In genomic region chr4:82044141-82044993, GRCh38 we compare ENCODE assay signal across 8 cellular contexts.
DNase-seq lines count a peak whose midpoint lies in the region; ATAC-seq and TF ChIP-seq lines count a peak whose summit lies in the region.

No MANE protein-coding gene starts in this region.

- H3K4me3 Mint-ChIP-seq in activated B cell treated with CpG ODN at 0.5 μM for 24 hours: no peak overlapping the region
- H3K4me3 Mint-ChIP-seq in neural crest cell: peak overlapping the region; percentile 60

- H3K9me3 Mint-ChIP-seq in activated B cell treated with CpG ODN at 0.5 μM for 24 hours (no peaks in the 10 kb centered on the region), neural crest cell (no peaks in the 10 kb centered on the region)

- H3K36me3 Mint-ChIP-seq in activated B cell treated with CpG ODN at 0.5 μM for 24 hours (ENCODE audit: low read depth) (no peaks in the 10 kb centered on the region), neural crest cell (ENCODE audit: low read depth) (no peaks in the 10 kb centered on the region)

- POLR2A ChIA-PET in activated B cell treated with CpG ODN at 0.5 μM for 24 hours (lab: Charles Lee): no interaction called here

- peaks cover 44% of the 10 kb centered on the region for H3K27me3 Mint-ChIP-seq in activated B cell treated with CpG ODN at 0.5 μM for 24 hours
- peaks cover 81% of the 10 kb centered on the region for H3K27me3 Mint-ChIP-seq in neural crest cell (ENCODE audit: low read depth)

- peak; percentile 22 for DNase-seq in EL
- DNase-seq in NCI-H1048 (lab: John Stamatoyannopoulos, UW): peak; percentile 34
- peak; percentile 15 for DNase-seq in activated B cell treated with CpG ODN at 0.5 μM for 24 hours
- DNase-seq in foreskin fibroblast: peak; percentile 2 to 45
- DNase-seq in neural crest cell (ENCODE audit: low read depth, low spot score): peak; percentile 64
- DNase-seq in RPMI8226: no peak
- DNase-seq in activated effector memory CD4-positive, alpha-beta T cell treated with anti-CD3 and anti-CD28 coated beads, Interleukin-2, amount 50 U/mL, for 16 hours: no peak
- no peak for DNase-seq in cerebellar nuclear complex (lab: John Stamatoyannopoulos, UW)

- no peak for TF ChIP-seq CTCF in activated B cell treated with CpG ODN at 0.5 μM for 24 hours (IDR thresholded peaks at IDR 0.05)
- no peak for TF ChIP-seq CTCF in foreskin fibroblast (IDR thresholded peaks at IDR 0.05; ENCODE audit: low read depth, low read length)
- TF ChIP-seq CTCF in neural crest cell (conservative IDR thresholded peaks at IDR 0.05): no peak

- peaks cover 4% of the 10 kb centered on the region for H3K4me1 Mint-ChIP-seq in activated B cell treated with CpG ODN at 0.5 μM for 24 hours
- H3K4me1 Mint-ChIP-seq in neural crest cell: peaks cover 6% of the 10 kb centered on the region

- CTCF ChIA-PET in activated B cell treated with CpG ODN at 0.5 μM for 24 hours (lab: Charles Lee): no interaction called here

- H3K27ac Mint-ChIP-seq in activated B cell treated with CpG ODN at 0.5 μM for 24 hours: no peak overlapping the region
- no peak overlapping the region for H3K27ac Mint-ChIP-seq in neural crest cell (ENCODE audit: unreplicated experiment)

- intact Hi-C loops in activated B cell treated with CpG ODN at 0.5 μM for 24 hours (cut with micrococcal nuclease): no loop called here

- H3K4me3 ChIP-seq in foreskin fibroblast (ENCODE audit: low read depth in 1 of 2, low read length in 2 of 2): peak overlapping the region in 1 of 2 donors; percentile 11

- ATAC-seq in activated B cell treated with CpG ODN at 0.5 μM for 24 hours (ENCODE audit: low read depth): no peak

Comparison
In these comparisons a context has a peak if more than half of its experiments do, and no peak if none do; other contexts are left out.
1. DNase-seq: peak in EL (single experiment), NCI-H1048 (single experiment), activated B cell treated with CpG ODN at 0.5 μM for 24 hours (single experiment), foreskin fibroblast (2 of 2) and neural crest cell (single experiment); none in RPMI8226 (single experiment), activated effector memory CD4-positive, alpha-beta T cell treated with anti-CD3 and anti-CD28 coated beads, Interleukin-2, amount 50 U/mL, for 16 hours (single experiment) and cerebellar nuclear complex (0 of 2).